Comparison of ENCODE assay signal across 1 cellular context in the genomic region with DNA sequence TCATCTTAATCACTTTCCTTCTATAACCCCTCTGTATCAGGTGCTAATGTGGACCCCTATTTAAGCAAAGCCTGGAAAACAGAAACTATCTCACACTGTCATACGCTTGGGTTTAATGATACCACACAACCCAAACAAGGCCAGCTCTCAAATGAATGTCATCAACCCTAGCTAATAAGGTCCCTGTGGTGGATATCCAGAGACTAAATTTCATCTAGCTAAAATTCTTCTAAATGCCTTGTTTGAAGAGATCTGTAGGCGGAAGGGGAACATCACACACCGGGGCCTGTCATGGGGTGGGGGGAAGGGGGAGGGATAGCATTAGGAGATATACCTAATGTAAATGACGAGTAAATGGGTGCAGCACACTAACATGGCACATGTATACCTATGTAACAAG.
TF ChIP-seq lines count a peak whose summit lies in the region.

No MANE protein-coding gene starts in this region.

TF ChIP-seq in WTC11, 78 proteins besides CTCF, POLR2A, EP300 and RAD21:
- TF ChIP-seq, protein P1, sequence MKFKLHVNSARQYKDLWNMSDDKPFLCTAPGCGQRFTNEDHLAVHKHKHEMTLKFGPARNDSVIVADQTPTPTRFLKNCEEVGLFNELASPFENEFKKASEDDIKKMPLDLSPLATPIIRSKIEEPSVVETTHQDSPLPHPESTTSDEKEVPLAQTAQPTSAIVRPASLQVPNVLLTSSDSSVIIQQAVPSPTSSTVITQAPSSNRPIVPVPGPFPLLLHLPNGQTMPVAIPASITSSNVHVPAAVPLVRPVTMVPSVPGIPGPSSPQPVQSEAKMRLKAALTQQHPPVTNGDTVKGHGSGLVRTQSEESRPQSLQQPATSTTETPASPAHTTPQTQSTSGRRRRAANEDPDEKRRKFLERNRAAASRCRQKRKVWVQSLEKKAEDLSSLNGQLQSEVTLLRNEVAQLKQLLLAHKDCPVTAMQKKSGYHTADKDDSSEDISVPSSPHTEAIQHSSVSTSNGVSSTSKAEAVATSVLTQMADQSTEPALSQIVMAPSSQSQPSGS (CRISPR knock-in tag; IDR thresholded peaks at IDR 0.05; ENCODE audit: borderline replicate concordance, low read depth) = no peak
- TF ChIP-seq MYBL2 (CRISPR knock-in tag; IDR thresholded peaks at IDR 0.05) (no peak), NR3C1 (CRISPR knock-in tag; conservative IDR thresholded peaks at IDR 0.05; ENCODE audit: low read depth) (no peak), TP53 (CRISPR knock-in tag; IDR thresholded peaks at IDR 0.05) (no peak), TCF7 (CRISPR knock-in tag; IDR thresholded peaks at IDR 0.05; ENCODE audit: low read depth) (no peak), JUN (CRISPR knock-in tag; IDR thresholded peaks at IDR 0.05) (no peak)
